ENCODE assay signal across 1 cellular context in the genomic region with DNA sequence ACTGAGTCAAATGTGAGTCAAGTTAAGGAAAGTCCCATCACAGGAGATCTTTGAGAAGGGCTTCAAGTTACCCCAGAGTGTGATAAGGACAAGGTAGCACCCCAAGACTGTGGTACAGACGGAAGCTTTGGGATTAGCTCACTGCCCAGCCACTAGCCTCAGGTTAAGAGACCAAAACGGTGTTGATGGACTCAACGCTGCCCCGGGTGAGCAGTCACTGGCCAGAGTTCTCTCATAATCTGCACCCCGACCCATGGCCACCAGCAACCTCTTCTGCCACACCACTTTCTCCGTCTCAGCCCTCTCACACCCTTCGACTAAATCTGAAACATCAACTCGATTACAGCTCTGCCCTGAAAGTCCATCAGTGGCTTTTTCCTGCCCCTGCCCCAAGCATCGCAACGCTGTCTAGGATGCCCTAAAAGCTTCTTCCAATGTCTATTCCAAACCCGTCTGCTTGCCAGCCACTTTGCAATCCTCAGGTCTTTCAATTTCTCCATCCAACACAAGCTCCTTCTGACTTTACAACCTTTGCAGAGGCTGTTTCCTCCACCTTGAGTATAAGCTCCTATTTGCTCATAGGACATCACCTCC.
TF ChIP-seq lines count a peak whose summit lies in the region.

No MANE protein-coding gene starts in this region.

TF ChIP-seq in K562, 482 proteins besides CTCF, POLR2A, EP300 and RAD21:
- TF ChIP-seq, protein P1, sequence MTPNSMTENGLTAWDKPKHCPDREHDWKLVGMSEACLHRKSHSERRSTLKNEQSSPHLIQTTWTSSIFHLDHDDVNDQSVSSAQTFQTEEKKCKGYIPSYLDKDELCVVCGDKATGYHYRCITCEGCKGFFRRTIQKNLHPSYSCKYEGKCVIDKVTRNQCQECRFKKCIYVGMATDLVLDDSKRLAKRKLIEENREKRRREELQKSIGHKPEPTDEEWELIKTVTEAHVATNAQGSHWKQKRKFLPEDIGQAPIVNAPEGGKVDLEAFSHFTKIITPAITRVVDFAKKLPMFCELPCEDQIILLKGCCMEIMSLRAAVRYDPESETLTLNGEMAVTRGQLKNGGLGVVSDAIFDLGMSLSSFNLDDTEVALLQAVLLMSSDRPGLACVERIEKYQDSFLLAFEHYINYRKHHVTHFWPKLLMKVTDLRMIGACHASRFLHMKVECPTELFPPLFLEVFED (CRISPR knock-in tag; conservative IDR thresholded peaks at IDR 0.05): 0 out of 2 replicates have a peak, but pooled peaks have one; percentile 65
- TF ChIP-seq KLF10 (CRISPR knock-in tag; IDR thresholded peaks at IDR 0.05) (no peak), SUPT5H (IDR thresholded peaks at IDR 0.05) (0 out of 2 replicates have a peak, but pooled peaks have one; percentile 40), RBFOX2 (IDR thresholded peaks at IDR 0.05; ENCODE audit: low read depth, low read length) (peak; percentile 43)
- TF ChIP-seq, protein P2, sequence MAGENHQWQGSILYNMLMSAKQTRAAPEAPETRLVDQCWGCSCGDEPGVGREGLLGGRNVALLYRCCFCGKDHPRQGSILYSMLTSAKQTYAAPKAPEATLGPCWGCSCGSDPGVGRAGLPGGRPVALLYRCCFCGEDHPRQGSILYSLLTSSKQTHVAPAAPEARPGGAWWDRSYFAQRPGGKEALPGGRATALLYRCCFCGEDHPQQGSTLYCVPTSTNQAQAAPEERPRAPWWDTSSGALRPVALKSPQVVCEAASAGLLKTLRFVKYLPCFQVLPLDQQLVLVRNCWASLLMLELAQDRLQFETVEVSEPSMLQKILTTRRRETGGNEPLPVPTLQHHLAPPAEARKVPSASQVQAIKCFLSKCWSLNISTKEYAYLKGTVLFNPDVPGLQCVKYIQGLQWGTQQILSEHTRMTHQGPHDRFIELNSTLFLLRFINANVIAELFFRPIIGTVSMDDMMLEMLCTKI (IDR thresholded peaks at IDR 0.05; ENCODE audit: partially characterized antibody): no peak
- TF ChIP-seq, protein P3, sequence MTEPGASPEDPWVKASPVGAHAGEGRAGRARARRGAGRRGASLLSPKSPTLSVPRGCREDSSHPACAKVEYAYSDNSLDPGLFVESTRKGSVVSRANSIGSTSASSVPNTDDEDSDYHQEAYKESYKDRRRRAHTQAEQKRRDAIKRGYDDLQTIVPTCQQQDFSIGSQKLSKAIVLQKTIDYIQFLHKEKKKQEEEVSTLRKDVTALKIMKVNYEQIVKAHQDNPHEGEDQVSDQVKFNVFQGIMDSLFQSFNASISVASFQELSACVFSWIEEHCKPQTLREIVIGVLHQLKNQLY (CRISPR knock-in tag; conservative IDR thresholded peaks at IDR 0.05): no peak
